ENCODE assay signal across 24 cellular contexts in genomic region chr12:38926501-38926900, GRCh38.
"Had no signal": no experiment of that assay in that cellular context is flagged by ENCODE, and none has a peak within 500 bp of the region (broad histone marks: within the 10 kb centered on the region; RNA-seq: fewer than 3 reads in every experiment).

No MANE protein-coding gene starts in this region.

- H3K9me3 ChIP-seq: stomach, suprapubic skin, testis, thoracic aorta, thyroid gland, tibial artery, tibial nerve, transverse colon, upper lobe of left lung, upper lobe of right lung, uterus, vagina had no signal

- H3K36me3 ChIP-seq: stomach, suprapubic skin, thoracic aorta, thyroid gland, tibial artery, tibial nerve, transverse colon, upper lobe of left lung, upper lobe of right lung, uterus, vagina had no signal

- DNase-seq: stimulated activated CD4-positive, alpha-beta T cell treated with anti-CD3 and anti-CD28 coated beads, Interleukin-2, amount 100 ng/mL, for 48 hours; stimulated activated CD4-positive, alpha-beta T cell treated with anti-CD3 and anti-CD28 coated beads, Interleukin-4, amount 100 ng/mL, for 1 hour; stimulated activated CD4-positive, alpha-beta T cell treated with anti-CD3 and anti-CD28 coated beads, Interleukin-4, amount 100 ng/mL, for 24 hours; stimulated activated CD4-positive, alpha-beta T cell treated with anti-CD3 and anti-CD28 coated beads, Interleukin-4, amount 100 ng/mL, for 4 hours; stimulated activated CD8-positive, alpha-beta memory T cell treated with anti-CD3 and anti-CD28 coated beads, Interleukin-4, amount 100 ng/mL, for 48 hours; stimulated activated naive B cell treated with anti-CD40 and anti-IgM and Interleukin-4, amounts not matched to agents 10 μg/mL and 1 μg/mL and 100 μg/mL, for 72 hours; stimulated activated naive CD4-positive, alpha-beta T cell; stimulated activated naive CD4-positive, alpha-beta T cell treated with Interleukin-2 at 50 U/mL for 16 hours; stimulated activated naive CD8-positive, alpha-beta T cell treated with anti-CD3 and anti-CD28 coated beads, Interleukin-15, amount 100 ng/mL, for 72 hours; stimulated activated naive CD8-positive, alpha-beta T cell treated with anti-CD3 and anti-CD28 coated beads, Interleukin-15, Interleukin-2, amounts not matched to agents 100 U/mL and 50 U/mL, for 24 hours; stomach; substantia nigra; testis; thyroid gland; tibial artery; transverse colon; trophoblast cell; upper lobe of left lung; upper lobe of right lung; uterus had no signal

- H3K27ac ChIP-seq: stomach, suprapubic skin, testis, thoracic aorta, thyroid gland, tibial artery, tibial nerve, transverse colon, upper lobe of left lung, upper lobe of right lung, uterus, vagina had no signal

- H3K4me3 ChIP-seq: stomach, suprapubic skin, testis, thoracic aorta, thyroid gland, tibial artery, tibial nerve, transverse colon, upper lobe of left lung, upper lobe of right lung, uterus, vagina had no signal

- H3K27me3 ChIP-seq: stomach, suprapubic skin, testis, thyroid gland, tibial artery, tibial nerve, transverse colon, upper lobe of left lung, upper lobe of right lung, uterus, vagina had no signal

- H3K4me1 ChIP-seq: stomach, suprapubic skin, testis, thyroid gland, tibial artery, tibial nerve, transverse colon, upper lobe of left lung, upper lobe of right lung, uterus, vagina had no signal
